9 cellular contexts compared by ENCODE assay signal in the genomic region with DNA sequence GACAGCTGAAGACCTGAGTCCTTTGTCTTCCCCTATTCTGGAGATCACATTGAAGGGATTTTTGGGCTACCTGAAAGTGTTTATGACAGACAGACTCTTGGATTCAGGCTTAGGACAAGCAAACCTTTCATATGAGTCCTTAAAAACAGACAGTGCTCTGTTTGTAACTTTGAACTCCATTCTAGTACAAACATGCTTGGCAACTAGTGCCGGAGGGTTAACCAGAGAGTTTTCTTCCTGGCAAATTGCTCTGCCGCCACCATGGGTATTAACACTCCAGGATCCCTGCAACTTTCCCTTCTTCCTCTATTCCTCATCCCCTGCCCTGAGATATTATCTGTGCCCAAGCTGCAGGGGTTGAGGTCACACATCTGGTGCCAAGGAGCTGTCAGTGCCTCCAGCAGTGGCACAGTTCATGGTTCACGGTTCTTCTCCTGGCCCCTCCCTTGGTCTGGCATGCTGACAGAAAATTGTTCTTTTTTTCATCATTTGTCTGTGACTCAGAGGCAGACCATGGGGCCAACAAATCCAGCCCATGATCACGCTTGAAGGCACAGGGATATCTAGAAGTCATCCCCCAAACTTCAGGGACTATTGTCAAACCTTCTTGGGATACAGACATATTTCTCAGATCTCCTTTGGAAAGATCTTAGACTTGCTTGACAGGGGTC.
DNase-seq lines count a peak whose midpoint lies in the region; ATAC-seq and TF ChIP-seq lines count a peak whose summit lies in the region.
"Had no signal": no experiment of that assay in that cellular context is flagged by ENCODE, and none has a peak within 500 bp of the region (broad histone marks: within the 10 kb centered on the region; RNA-seq: fewer than 3 reads in every experiment).

No MANE protein-coding gene starts in this region.

- peaks cover 17% of the 10 kb centered on the region for H3K9me3 Mint-ChIP-seq in activated CD4-positive, alpha-beta T cell treated with anti-CD3 and anti-CD28 coated beads, Interleukin-2, amount 10 ng/mL, durations not matched to agents 24 days and 14 days
- H3K9me3 Mint-ChIP-seq in WTC11, result no peaks in the 10 kb centered on the region

- peak overlapping the region; percentile 23 for H3K27ac ChIP-seq in left ventricle myocardium inferior (replicated peaks)

- peak overlapping the region; percentile 82 for H3K27ac Mint-ChIP-seq in activated CD4-positive, alpha-beta T cell treated with anti-CD3 and anti-CD28 coated beads, Interleukin-2, amount 10 ng/mL, durations not matched to agents 24 days and 14 days
- no peak overlapping the region for H3K27ac Mint-ChIP-seq in WTC11

- H3K27me3 ChIP-seq in left ventricle myocardium inferior (ENCODE audit: low read depth) (no peaks in the 10 kb centered on the region), HAP-1 (ENCODE audit: low read depth) (no peaks in the 10 kb centered on the region)

- H3K4me3 Mint-ChIP-seq in activated CD4-positive, alpha-beta T cell treated with anti-CD3 and anti-CD28 coated beads, Interleukin-2, amount 10 ng/mL, durations not matched to agents 24 days and 14 days, result no peak overlapping the region
- H3K4me3 Mint-ChIP-seq in WTC11, result no peak overlapping the region

- no peaks in the 10 kb centered on the region for H3K27me3 Mint-ChIP-seq in activated CD4-positive, alpha-beta T cell treated with anti-CD3 and anti-CD28 coated beads, Interleukin-2, amount 10 ng/mL, durations not matched to agents 24 days and 14 days
- H3K27me3 Mint-ChIP-seq in WTC11 (ENCODE audit: low read depth), result no peaks in the 10 kb centered on the region

- CTCF ChIA-PET in WTC11 (lab: Charles Lee), result no interaction called here

- intact Hi-C loops in activated CD4-positive, alpha-beta T cell treated with anti-CD3 and anti-CD28 coated beads, Interleukin-2, amount 10 ng/mL, durations not matched to agents 24 days and 14 days (cut with micrococcal nuclease), result no loop called here
- intact Hi-C loops in left ventricle myocardium inferior (cut with micrococcal nuclease), result no loop called here

- in situ Hi-C loops in HAP-1 (cut with MboI; ENCODE audit: low sequenced_read_pairs), result no loop called here

- H3K9me3 ChIP-seq in left ventricle myocardium inferior (replicated peaks), result no peaks in the 10 kb centered on the region
- H3K9me3 ChIP-seq in HAP-1, result no peaks in the 10 kb centered on the region

- no peak for ATAC-seq in WTC11

- H3K4me1 ChIP-seq in left ventricle myocardium inferior (peaks cover 50% of the 10 kb centered on the region), HAP-1 (no peaks in the 10 kb centered on the region)

- H3K36me3 Mint-ChIP-seq in activated CD4-positive, alpha-beta T cell treated with anti-CD3 and anti-CD28 coated beads, Interleukin-2, amount 10 ng/mL, durations not matched to agents 24 days and 14 days (ENCODE audit: low read depth), result peaks cover 49% of the 10 kb centered on the region
- no peaks in the 10 kb centered on the region for H3K36me3 Mint-ChIP-seq in WTC11

- no peak overlapping the region for H3K4me3 ChIP-seq in left ventricle myocardium inferior
- no peak overlapping the region for H3K4me3 ChIP-seq in HAP-1

- no peak for DNase-seq in activated CD4-positive, alpha-beta T cell treated with anti-CD3 and anti-CD28 coated beads, Interleukin-2, amount 10 ng/mL, durations not matched to agents 24 days and 14 days
- no peak for DNase-seq in activated CD4-positive, alpha-beta T cell treated with anti-CD3 and anti-CD28 coated beads for 1 hour
- DNase-seq in WTC11 (ENCODE audit: low spot score) (no peak), left ventricle myocardium inferior (no peak), stromal cell of bone marrow (ENCODE audit: low read depth) (peak; percentile 67), HAP-1 (ENCODE audit: low spot score in 2 of 2) (no peak), DMS153 treated with DMSO at 0.1 percent for 48 hours (lab: John Stamatoyannopoulos, UW; ENCODE audit: unreplicated experiment) (no peak), medulla oblongata (ENCODE audit: extremely low spot score) (no peak)
- DNase-seq: NCI-H2081 had no signal

- POLR2A ChIA-PET in WTC11 (lab: Charles Lee), result no interaction called here

- peaks cover 82% of the 10 kb centered on the region for H3K4me1 Mint-ChIP-seq in activated CD4-positive, alpha-beta T cell treated with anti-CD3 and anti-CD28 coated beads, Interleukin-2, amount 10 ng/mL, durations not matched to agents 24 days and 14 days
- H3K4me1 Mint-ChIP-seq in WTC11, result peaks cover 5% of the 10 kb centered on the region

- TF ChIP-seq CTCF in WTC11 (IDR thresholded peaks at IDR 0.05) (no peak), left ventricle myocardium inferior (IDR thresholded peaks at IDR 0.05; ENCODE audit: borderline replicate concordance) (no peak)

- H3K36me3 ChIP-seq in left ventricle myocardium inferior, result peaks cover 7% of the 10 kb centered on the region
- H3K36me3 ChIP-seq in HAP-1 (replicated peaks), result no peaks in the 10 kb centered on the region

TF ChIP-seq in WTC11, 78 proteins besides CTCF, POLR2A, EP300 and RAD21:
- TF ChIP-seq CREB1 (CRISPR knock-in tag; IDR thresholded peaks at IDR 0.05) (no peak), GABPB1 (CRISPR knock-in tag; IDR thresholded peaks at IDR 0.05) (peak; percentile 51)
